Comparison of ENCODE assay signal across 8 cellular contexts in the genomic region with DNA sequence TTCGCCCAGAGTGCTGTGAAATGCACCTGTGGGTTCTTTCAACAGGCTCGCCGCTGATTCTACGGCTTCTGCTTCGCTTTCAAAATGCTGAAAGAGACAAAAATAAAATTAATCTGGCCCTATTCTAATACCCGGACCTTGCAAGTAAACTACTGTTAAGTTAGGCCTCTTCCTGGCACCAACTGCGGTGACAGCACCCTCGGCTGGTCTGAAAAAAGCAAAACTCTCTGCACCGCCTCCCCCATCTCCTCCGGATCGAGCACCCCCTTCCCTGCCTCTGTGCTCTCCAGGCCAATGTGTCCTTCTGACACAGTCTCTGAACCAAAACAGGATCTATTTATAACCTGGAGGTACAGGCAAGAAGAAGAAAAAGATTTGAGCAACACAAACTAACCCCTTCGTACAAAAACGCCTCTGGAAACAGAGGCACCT. TPM values are rescaled to one million over a fixed set of nuclear protein-coding genes. Genes with fewer than 3 reads are reported as not detected.
DNase-seq lines count a peak whose midpoint lies in the region; ATAC-seq and TF ChIP-seq lines count a peak whose summit lies in the region.

No MANE protein-coding gene starts in this region.

- H3K27me3 ChIP-seq in MM.1S (replicated peaks; ENCODE audit: insufficient read depth, low read length) (no peaks in the 10 kb centered on the region), left lung (no peaks in the 10 kb centered on the region)

- H3K9me2 ChIP-seq in MM.1S (replicated peaks; ENCODE audit: insufficient read depth, low read length): no peaks in the 10 kb centered on the region

- peak overlapping the region; percentile 99 for H3K9ac ChIP-seq in MM.1S (ENCODE audit: low read length)

- H3K27ac ChIP-seq in MM.1S (ENCODE audit: low read length) (peak overlapping the region; percentile 94), left lung (peak overlapping the region; percentile 97)

- no peak overlapping the region for H2AFZ ChIP-seq in MM.1S (ENCODE audit: low read length)

- H3K36me3 ChIP-seq in MM.1S (replicated peaks; ENCODE audit: insufficient read depth, low read length) (no peaks in the 10 kb centered on the region; the same call in 1 of the 2 replicates), left lung (no peaks in the 10 kb centered on the region)

- H3F3A ChIP-seq in MM.1S (ENCODE audit: insufficient read depth, low read length): peaks cover 74% of the 10 kb centered on the region

- ATAC-seq in GM21825 (IDR thresholded peaks at IDR 0.05; ENCODE audit: unreplicated experiment) (peak; percentile 25), left lung (peak; percentile 66)

- H3K4me2 ChIP-seq in MM.1S (ENCODE audit: low read depth, low read length): peak overlapping the region; percentile 71

- H3K9me3 ChIP-seq in MM.1S (replicated peaks; ENCODE audit: insufficient read depth, low read length) (no peaks in the 10 kb centered on the region), left lung (no peaks in the 10 kb centered on the region)

- DNase-seq in G401 (ENCODE audit: low spot score): peak; percentile 70
- peak; percentile 83 for DNase-seq in MM.1S
- DNase-seq in activated CD4-positive, alpha-beta T cell treated with anti-CD3 and anti-CD28 coated beads for 24 hours (ENCODE audit: low read depth in 2 of 2): peak; percentile 17 to 30
- peak; percentile 53 for DNase-seq in dedifferentiated amniotic fluid mesenchymal stem cell (ENCODE audit: extremely low spot score)
- DNase-seq in left lung: peak; percentile 75 to 77
- peak; percentile 47 for DNase-seq in stimulated activated CD4-positive, alpha-beta T cell treated with anti-CD3 and anti-CD28 coated beads, Interleukin-4, amount 100 ng/mL, for 1 hour
- DNase-seq in NCI-H187 treated with DMSO at 0.1 percent for 48 hours (lab: John Stamatoyannopoulos, UW): no peak

- H3K79me2 ChIP-seq in MM.1S (ENCODE audit: low read length): peaks cover 78% of the 10 kb centered on the region

- peaks cover 41% of the 10 kb centered on the region for H3K4me1 ChIP-seq in MM.1S (ENCODE audit: low read length)
- H3K4me1 ChIP-seq in left lung: peaks cover 0 to 52% of the 10 kb centered on the region in 2 donors

- H3K4me3 ChIP-seq in MM.1S (ENCODE audit: low read length) (peak overlapping the region; percentile 92), left lung (peak overlapping the region; percentile 84 to 90)

- H4K20me1 ChIP-seq in MM.1S (ENCODE audit: insufficient read depth, low read length): no peaks in the 10 kb centered on the region

- in situ Hi-C loops in G401 (cut with HindIII; ENCODE audit: low sequenced_read_pairs): no loop called here

- intact Hi-C loops in left lung (cut with DNase I): no loop called here

- peak; percentile 37 for TF ChIP-seq CTCF in MM.1S (IDR thresholded peaks at IDR 0.05; ENCODE audit: low read length)
- no peak for TF ChIP-seq CTCF in left lung (IDR thresholded peaks at IDR 0.05)

RNA-seq across cellular contexts. Expression of a gene that starts 1.1 kb away (rescaled TPM):
- 5.8 and 10.0 TPM in 2 replicates for total RNA-seq in G401 (2014; rRNA removed; shearing (Covaris generic))
- 10 to 100 TPM; 34.5 to 40.8 TPM for total RNA-seq in left lung
